In the genomic region with DNA sequence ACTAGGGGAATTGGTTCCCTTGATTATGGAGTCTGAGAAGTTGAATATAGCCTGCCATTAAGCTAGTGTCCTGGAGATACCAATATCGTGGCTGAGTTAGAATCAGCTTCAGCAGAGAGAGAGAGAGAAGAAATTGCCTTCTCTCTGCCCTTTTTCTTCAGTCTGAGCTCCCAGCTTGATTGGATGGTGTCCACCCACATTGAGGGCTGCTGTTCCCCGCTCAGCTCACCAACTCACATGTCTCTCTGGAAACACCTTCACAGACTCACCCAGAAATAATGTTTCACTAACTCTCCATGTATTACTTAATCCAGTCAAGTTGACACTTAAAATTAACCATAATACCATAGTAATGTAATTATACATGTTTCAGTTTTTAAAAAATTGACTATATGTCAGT, we compare ENCODE assay signal across 7 cellular contexts. TPM values are rescaled to one million over a fixed set of nuclear protein-coding genes. Genes with fewer than 3 reads are reported as not detected.
"Had no signal": no experiment of that assay in that cellular context is flagged by ENCODE, and none has a peak within 500 bp of the region (broad histone marks: within the 10 kb centered on the region; RNA-seq: fewer than 3 reads in every experiment).

No MANE protein-coding gene starts in this region.

- H3K27ac ChIP-seq: HL-60 had no signal

- H3K4me3 ChIP-seq: K562 had no signal

- DNase-seq: IMR-90, KBM-7 had no signal

RNA-seq across cellular contexts. Expression of gene TRIM43, which starts 17.9 kb away (rescaled TPM):
- total RNA-seq: HepG2, HT-29, HT1080, IMR-90, K562 had no signal
